8 cellular contexts compared by ENCODE assay signal in genomic region chr2:84459944-84460429, GRCh38. TPM values are rescaled to one million over a fixed set of nuclear protein-coding genes. Genes with fewer than 3 reads are reported as not detected.
A peak's percentile ranks its signal among the peaks of the same experiment; 100 is the strongest.
DNase-seq lines count a peak whose midpoint lies in the region; ATAC-seq and TF ChIP-seq lines count a peak whose summit lies in the region.

No MANE protein-coding gene starts in this region.

- peak overlapping the region; percentile 84 to 95 (median 91) for H3K9ac ChIP-seq in BLaER1 treated with 17β-estradiol and CSF1 and Interleukin-3, amounts not matched to agents 10 nM and 100 nM
- H3K9ac ChIP-seq in HUES6 (ENCODE audit: low read length) (peak overlapping the region; percentile 91), mammary epithelial cell (ENCODE audit: insufficient read depth, low read length) (peak overlapping the region; percentile 98), muscle layer of colon (ENCODE audit: low read length) (peak overlapping the region; percentile 92)

- peaks cover 21 to 33% (median 27%) of the 10 kb centered on the region in 10 experiments for H3K4me1 ChIP-seq in BLaER1 treated with 17β-estradiol and CSF1 and Interleukin-3, amounts not matched to agents 10 nM and 100 nM
- H3K4me1 ChIP-seq in HUES6 (ENCODE audit: control insufficient read depth, insufficient read depth, low read length) (peaks cover 19% of the 10 kb centered on the region; the same call in 1 of the 2 replicates), mammary epithelial cell (ENCODE audit: insufficient read depth, low read length) (peaks cover 6% of the 10 kb centered on the region), muscle layer of colon (ENCODE audit: insufficient read depth, low read length) (peaks cover 22% of the 10 kb centered on the region)

- H3K4me3 ChIP-seq in BLaER1 treated with 17β-estradiol and CSF1 and Interleukin-3, amounts not matched to agents 10 nM and 100 nM, result peak overlapping the region; percentile 82 to 99 (median 92)
- peak overlapping the region; percentile 81 for H3K4me3 ChIP-seq in HUES6 (ENCODE audit: low read depth, low read length)
- H3K4me3 ChIP-seq in mammary epithelial cell (replicated peaks in 1 of 3; ENCODE audit: insufficient read depth in 1 of 3, low read depth in 2 of 3, low read length in 3 of 3), result peak overlapping the region; percentile 67 to 97 (median 91)
- peak overlapping the region; percentile 92 to 99 for H3K4me3 ChIP-seq in muscle layer of colon (ENCODE audit: low read depth in 1 of 2, low read length in 2 of 2)

- WGBS in mammary epithelial cell (ENCODE audit: low coverage, missing lambda C conversion rate), result 22% methylated on average over 4 of the region's 4 CpGs

- peaks cover 0 to 11% (median 4%) of the 10 kb centered on the region in 11 experiments; a peak in 4 of 22 replicates for H3K9me3 ChIP-seq in BLaER1 treated with 17β-estradiol and CSF1 and Interleukin-3, amounts not matched to agents 10 nM and 100 nM (replicated peaks in 1 of 11)
- H3K9me3 ChIP-seq in HUES6 (ENCODE audit: control insufficient read depth, insufficient read depth, low read depth, low read length) (peaks cover 6% of the 10 kb centered on the region; the same call in 1 of the 2 replicates), mammary epithelial cell (replicated peaks; ENCODE audit: insufficient read depth, low read length) (no peaks in the 10 kb centered on the region), muscle layer of colon (ENCODE audit: low read length) (no peaks in the 10 kb centered on the region)

- no peak for DNase-seq in mammary epithelial cell
- DNase-seq in substantia nigra (lab: John Stamatoyannopoulos, UW), result no peak
- DNase-seq in activated effector memory CD4-positive, alpha-beta T cell treated with anti-CD3 and anti-CD28 coated beads, Interleukin-2, amount 50 U/mL, for 16 hours, result no peak
- no peak for DNase-seq in germinal center (ENCODE audit: low spot score)

- BruUV-seq in mammary epithelial cell (replicated peaks; lab: Mats Ljungman, UMichigan), result TSS peak; percentile 35

- H2AFZ ChIP-seq in mammary epithelial cell (ENCODE audit: low read depth, low read length), result peak overlapping the region; percentile 100

- peaks cover 40% of the 10 kb centered on the region for H3K79me2 ChIP-seq in mammary epithelial cell (ENCODE audit: insufficient read depth, low read length)

- H3K4me2 ChIP-seq in BLaER1 treated with 17β-estradiol and CSF1 and Interleukin-3, amounts not matched to agents 10 nM and 100 nM, result peak overlapping the region; percentile 81 to 97 (median 90)
- peak overlapping the region; percentile 84 for H3K4me2 ChIP-seq in mammary epithelial cell (ENCODE audit: insufficient read depth, low read depth, low read length)

- intact Hi-C loops in mammary epithelial cell (cut with micrococcal nuclease), result no loop called here

- in situ Hi-C loops in mammary epithelial cell (cut with MboI; ENCODE audit: low sequenced_read_pairs in 2 of 2), result no loop called here

- H3K27ac ChIP-seq in BLaER1 treated with 17β-estradiol and CSF1 and Interleukin-3, amounts not matched to agents 10 nM and 100 nM, result peak overlapping the region in 10 of 11 experiments; percentile 87 to 94 (median 93); a peak in 19 of 22 replicates
- no peak overlapping the region for H3K27ac ChIP-seq in HUES6 (ENCODE audit: low read depth, low read length)
- H3K27ac ChIP-seq in mammary epithelial cell (ENCODE audit: insufficient read depth, low read depth, low read length), result peak overlapping the region; percentile 97
- H3K27ac ChIP-seq in muscle layer of colon (ENCODE audit: low read depth, low read length), result peak overlapping the region; percentile 97
- no peak overlapping the region for H3K27ac ChIP-seq in substantia nigra (ENCODE audit: low read depth, low read length, poor library complexity, severe bottlenecking)

- no peak for TF ChIP-seq CTCF in mammary epithelial cell (conservative IDR thresholded peaks at IDR 0.05 in 1 of 2, IDR thresholded peaks at IDR 0.05 in 1 of 2; ENCODE audit: extremely low read depth in 1 of 2, insufficient read depth in 1 of 2, low read depth in 1 of 2, low read length in 2 of 2)

- H4K20me1 ChIP-seq in BLaER1 treated with 17β-estradiol and CSF1 and Interleukin-3, amounts not matched to agents 10 nM and 100 nM, result peaks cover 4 to 37% (median 20%) of the 10 kb centered on the region in 11 experiments; a peak in 14 of 22 replicates
- H4K20me1 ChIP-seq in mammary epithelial cell (ENCODE audit: insufficient read depth, low read length), result no peaks in the 10 kb centered on the region

- no peaks in the 10 kb centered on the region for H3K27me3 ChIP-seq in BLaER1 treated with 17β-estradiol and CSF1 and Interleukin-3, amounts not matched to agents 10 nM and 100 nM
- no peaks in the 10 kb centered on the region for H3K27me3 ChIP-seq in HUES6 (ENCODE audit: control insufficient read depth, insufficient read depth, low read length)
- H3K27me3 ChIP-seq in mammary epithelial cell (ENCODE audit: insufficient read depth, low read length), result no peaks in the 10 kb centered on the region
- no peaks in the 10 kb centered on the region for H3K27me3 ChIP-seq in muscle layer of colon (ENCODE audit: control insufficient read depth in 1 of 2, insufficient read depth in 2 of 2, low read length in 2 of 2)

- dilution Hi-C loops in mammary epithelial cell (cut with HindIII; ENCODE audit: low sequenced_read_pairs), result no loop called here

- H3K36me3 ChIP-seq in BLaER1 treated with 17β-estradiol and CSF1 and Interleukin-3, amounts not matched to agents 10 nM and 100 nM, result peaks cover 0 to 3% (median 0%) of the 10 kb centered on the region in 11 experiments; a peak in 4 of 22 replicates
- no peaks in the 10 kb centered on the region for H3K36me3 ChIP-seq in HUES6 (ENCODE audit: control insufficient read depth, insufficient read depth, low read length)
- no peaks in the 10 kb centered on the region for H3K36me3 ChIP-seq in mammary epithelial cell (ENCODE audit: insufficient read depth, low read length)
- no peaks in the 10 kb centered on the region for H3K36me3 ChIP-seq in muscle layer of colon (ENCODE audit: insufficient read depth, low read length)

- CTCF ChIA-PET in mammary epithelial cell (lab: Charles Lee; ENCODE audit: low non-redundant PET), result interaction anchor here (0.7 kb wide), 1 partner anchor 844 kb away, joined by 3 read pairs; no protein-coding TSS in a partner anchor

- ATAC-seq in HG02870 (IDR thresholded peaks at IDR 0.05; ENCODE audit: unreplicated experiment), result no peak

RNA-seq across cellular contexts. Expression of gene SUCLG1, which starts 0.9 kb away (rescaled TPM):
- total RNA-seq in mammary epithelial cell, result 10 to 100 TPM; 49.0 to 63.4 TPM
- polyA plus RNA-seq in mammary epithelial cell, result 37.3 TPM
- 21.7 TPM for polyA minus RNA-seq in mammary epithelial cell

RNA-seq across cellular contexts. Expression of gene DNAH6, which starts 56.3 kb away (rescaled TPM):
- under 1 TPM; 0.45 to 0.50 TPM for total RNA-seq in mammary epithelial cell
- 0.03 TPM for polyA plus RNA-seq in mammary epithelial cell
- polyA minus RNA-seq in mammary epithelial cell, result not detected

Comparison
In these comparisons a context has a peak if more than half of its experiments do, and no peak if none do; other contexts are left out.
1. H3K27ac ChIP-seq: peak in BLaER1 treated with 17β-estradiol and CSF1 and Interleukin-3, amounts not matched to agents 10 nM and 100 nM (10 of 11), mammary epithelial cell (single experiment) and muscle layer of colon (single experiment); none in HUES6 (single experiment) and substantia nigra (single experiment).
2. Peak in every context shown above with its lines, with median percentiles within 50 percentile points of each other: H3K4me3 ChIP-seq and H3K9ac ChIP-seq.